Comparison of ENCODE assay signal across 7 cellular contexts in the genomic region with DNA sequence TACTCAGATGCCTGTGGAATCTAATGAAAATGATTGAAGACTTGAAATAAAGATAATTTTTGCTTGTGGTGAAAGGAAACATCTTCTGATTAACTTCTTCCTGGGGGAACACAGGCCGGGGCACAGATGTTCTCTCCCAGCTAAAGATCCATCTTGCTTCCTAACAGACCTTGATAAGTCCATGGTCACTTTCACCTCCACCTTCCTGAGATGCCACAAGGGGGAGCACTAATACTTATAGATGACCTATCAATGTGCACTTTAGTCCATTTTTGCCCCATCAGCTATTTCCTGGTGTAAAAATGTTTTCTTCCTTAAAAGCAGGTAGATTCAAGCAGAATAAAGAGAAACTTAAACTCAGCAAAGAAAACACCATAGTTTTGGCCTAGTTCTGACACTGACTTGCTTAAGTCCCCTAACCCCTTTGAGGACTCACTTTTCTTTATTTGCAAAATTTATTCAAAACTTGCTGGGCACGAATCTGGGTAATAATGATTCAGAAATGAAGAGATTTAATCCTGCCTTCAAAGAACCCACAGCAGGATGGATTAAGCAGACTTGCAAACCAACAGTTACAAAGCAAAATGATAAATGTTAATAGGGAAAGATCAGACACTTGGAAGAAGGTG.
DNase-seq lines count a peak whose midpoint lies in the region; ATAC-seq, FAIRE-seq and TF ChIP-seq lines count a peak whose summit lies in the region.

No MANE protein-coding gene starts in this region.

- FAIRE-seq in GM12892 (lab: Jason Lieb, UNC), result peak; percentile 91

- peak; percentile 89 for ATAC-seq in HG02642 (IDR thresholded peaks at IDR 0.05; ENCODE audit: poor library complexity, unreplicated experiment)

- TF ChIP-seq POLR2A in GM12892 (IDR thresholded peaks at IDR 0.05; ENCODE audit: low read depth, low read length), result no peak

- DNase-seq in GM12892 (ENCODE audit: insufficient read length) (no peak), NCI-H1092 (lab: John Stamatoyannopoulos, UW) (peak; percentile 75), SKM-1 (lab: John Stamatoyannopoulos, UW; ENCODE audit: unreplicated experiment) (peak; percentile 71), amniotic stem cell (lab: John Stamatoyannopoulos, UW) (peak; percentile 71), hypothalamus (lab: John Stamatoyannopoulos, UW) (peak in 27 of 51 donors; percentile 0 to 65 (median 16)), smooth muscle cell of the brain vasculature (ENCODE audit: low read depth, low spot score) (peak; percentile 62)
